1 cellular context compared by ENCODE assay signal in the genomic region with DNA sequence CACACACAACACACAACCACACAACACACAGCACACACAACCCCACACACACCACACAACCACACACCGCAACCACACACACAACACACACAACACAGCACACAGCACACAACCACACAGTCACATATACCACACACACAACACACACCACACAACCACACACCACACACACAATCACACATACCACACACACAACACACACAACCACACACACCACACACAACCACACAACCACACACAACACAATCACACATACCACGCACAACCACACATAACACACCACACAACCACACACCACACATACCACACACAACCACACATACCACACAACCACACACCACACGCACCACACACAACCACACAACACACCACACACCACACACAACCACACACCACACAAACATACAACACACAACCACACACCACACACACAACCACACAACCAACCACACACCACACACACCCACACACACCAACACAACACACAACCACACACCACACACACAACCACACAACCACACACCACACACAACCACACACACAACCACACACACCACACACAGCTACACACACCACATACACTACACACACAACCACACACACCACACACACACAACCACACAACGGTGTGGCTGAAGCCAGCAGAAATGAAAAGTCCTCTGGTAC.
A peak's percentile ranks its signal among the peaks of the same experiment; 100 is the strongest.
TF ChIP-seq lines count a peak whose summit lies in the region.

No MANE protein-coding gene starts in this region.

TF ChIP-seq in K562, 482 proteins besides CTCF, POLR2A, EP300 and RAD21 (continued from another document and continues in another):
- TF ChIP-seq, protein P1, sequence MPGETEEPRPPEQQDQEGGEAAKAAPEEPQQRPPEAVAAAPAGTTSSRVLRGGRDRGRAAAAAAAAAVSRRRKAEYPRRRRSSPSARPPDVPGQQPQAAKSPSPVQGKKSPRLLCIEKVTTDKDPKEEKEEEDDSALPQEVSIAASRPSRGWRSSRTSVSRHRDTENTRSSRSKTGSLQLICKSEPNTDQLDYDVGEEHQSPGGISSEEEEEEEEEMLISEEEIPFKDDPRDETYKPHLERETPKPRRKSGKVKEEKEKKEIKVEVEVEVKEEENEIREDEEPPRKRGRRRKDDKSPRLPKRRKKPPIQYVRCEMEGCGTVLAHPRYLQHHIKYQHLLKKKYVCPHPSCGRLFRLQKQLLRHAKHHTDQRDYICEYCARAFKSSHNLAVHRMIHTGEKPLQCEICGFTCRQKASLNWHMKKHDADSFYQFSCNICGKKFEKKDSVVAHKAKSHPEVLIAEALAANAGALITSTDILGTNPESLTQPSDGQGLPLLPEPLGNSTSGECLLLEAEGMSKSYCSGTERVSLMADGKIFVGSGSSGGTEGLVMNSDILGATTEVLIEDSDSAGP (CRISPR knock-in tag; IDR thresholded peaks at IDR 0.05), result peak; percentile 77; the same call in 1 of the 2 replicates
- TF ChIP-seq CBFB (CRISPR knock-in tag; IDR thresholded peaks at IDR 0.05) (no peak; the same call in 1 of the 2 replicates), ZNF224 (CRISPR knock-in tag; IDR thresholded peaks at IDR 0.05) (peak; percentile 61; the same call in 1 of the 2 replicates), ZNF263 (CRISPR knock-in tag; IDR thresholded peaks at IDR 0.05; ENCODE audit: borderline replicate concordance) (peak; percentile 73), GATA2 (CRISPR knock-in tag; IDR thresholded peaks at IDR 0.05) (no peak), ZBTB40 (IDR thresholded peaks at IDR 0.05) (no peak), ZBTB40 (CRISPR knock-in tag; IDR thresholded peaks at IDR 0.05) (peak; percentile 35; the same call in 1 of the 2 replicates), SMARCE1 (IDR thresholded peaks at IDR 0.05) (0 out of 2 replicates have a peak, but pooled peaks have one; percentile 18), ZNF277 (CRISPR knock-in tag; IDR thresholded peaks at IDR 0.05; ENCODE audit: borderline replicate concordance) (no peak), JUN (IDR thresholded peaks at IDR 0.05; ENCODE audit: borderline replicate concordance, low read depth, low read length) (no peak), JUN (CRISPR knock-in tag; IDR thresholded peaks at IDR 0.05; ENCODE audit: borderline replicate concordance) (no peak), CHD4 (IDR thresholded peaks at IDR 0.05; ENCODE audit: insufficient read depth, insufficient replicate concordance, low read depth, low read length, poor library complexity, severe bottlenecking) (peak; percentile 91), CBX3 (IDR thresholded peaks at IDR 0.05; ENCODE audit: borderline replicate concordance in 1 of 2, low read length in 2 of 2) (peak in 1 of 2 experiments; percentile 12; a peak in 2 of 3 replicates), OTX1 (CRISPR knock-in tag; IDR thresholded peaks at IDR 0.05) (peak; percentile 16; the same call in 1 of the 2 replicates), CEBPG (CRISPR knock-in tag; IDR thresholded peaks at IDR 0.05) (no peak), CEBPG (tag; conservative IDR thresholded peaks at IDR 0.05 in 1 of 2, IDR thresholded peaks at IDR 0.05 in 1 of 2) (no peak), ARID4B (CRISPR knock-in tag; IDR thresholded peaks at IDR 0.05) (peak; percentile 8; the same call in 1 of the 2 replicates), RBBP5 (IDR thresholded peaks at IDR 0.05; ENCODE audit: borderline replicate concordance, insufficient read depth, low read length, poor library complexity, severe bottlenecking) (no peak), FOXK1 (CRISPR knock-in tag; IDR thresholded peaks at IDR 0.05; ENCODE audit: borderline replicate concordance) (peak; percentile 77; the same call in 1 of the 2 replicates), ZNF57 (CRISPR knock-in tag; IDR thresholded peaks at IDR 0.05) (no peak), SREBF1 (IDR thresholded peaks at IDR 0.05; ENCODE audit: borderline replicate concordance, low read depth, low read length) (no peak), ARID1B (IDR thresholded peaks at IDR 0.05) (peak; percentile 46), HLTF (IDR thresholded peaks at IDR 0.05) (peak; percentile 56; the same call in 1 of the 2 replicates), NR2C2 (CRISPR knock-in tag; IDR thresholded peaks at IDR 0.05) (peak; percentile 51), NR2C2 (tag; IDR thresholded peaks at IDR 0.05) (no peak), BCOR (IDR thresholded peaks at IDR 0.05) (peak; percentile 33; the same call in 1 of the 2 replicates)
- TF ChIP-seq, protein P2, sequence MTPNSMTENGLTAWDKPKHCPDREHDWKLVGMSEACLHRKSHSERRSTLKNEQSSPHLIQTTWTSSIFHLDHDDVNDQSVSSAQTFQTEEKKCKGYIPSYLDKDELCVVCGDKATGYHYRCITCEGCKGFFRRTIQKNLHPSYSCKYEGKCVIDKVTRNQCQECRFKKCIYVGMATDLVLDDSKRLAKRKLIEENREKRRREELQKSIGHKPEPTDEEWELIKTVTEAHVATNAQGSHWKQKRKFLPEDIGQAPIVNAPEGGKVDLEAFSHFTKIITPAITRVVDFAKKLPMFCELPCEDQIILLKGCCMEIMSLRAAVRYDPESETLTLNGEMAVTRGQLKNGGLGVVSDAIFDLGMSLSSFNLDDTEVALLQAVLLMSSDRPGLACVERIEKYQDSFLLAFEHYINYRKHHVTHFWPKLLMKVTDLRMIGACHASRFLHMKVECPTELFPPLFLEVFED (CRISPR knock-in tag; conservative IDR thresholded peaks at IDR 0.05), result peak; percentile 43; the same call in 1 of the 2 replicates
- TF ChIP-seq, protein P3, sequence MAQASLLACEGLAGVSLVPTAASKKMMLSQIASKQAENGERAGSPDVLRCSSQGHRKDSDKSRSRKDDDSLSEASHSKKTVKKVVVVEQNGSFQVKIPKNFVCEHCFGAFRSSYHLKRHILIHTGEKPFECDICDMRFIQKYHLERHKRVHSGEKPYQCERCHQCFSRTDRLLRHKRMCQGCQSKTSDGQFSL (CRISPR knock-in tag; IDR thresholded peaks at IDR 0.05), result peak; percentile 74
- TF ChIP-seq, protein P3 (tag; IDR thresholded peaks at IDR 0.05), result no peak
- TF ChIP-seq, protein P4, sequence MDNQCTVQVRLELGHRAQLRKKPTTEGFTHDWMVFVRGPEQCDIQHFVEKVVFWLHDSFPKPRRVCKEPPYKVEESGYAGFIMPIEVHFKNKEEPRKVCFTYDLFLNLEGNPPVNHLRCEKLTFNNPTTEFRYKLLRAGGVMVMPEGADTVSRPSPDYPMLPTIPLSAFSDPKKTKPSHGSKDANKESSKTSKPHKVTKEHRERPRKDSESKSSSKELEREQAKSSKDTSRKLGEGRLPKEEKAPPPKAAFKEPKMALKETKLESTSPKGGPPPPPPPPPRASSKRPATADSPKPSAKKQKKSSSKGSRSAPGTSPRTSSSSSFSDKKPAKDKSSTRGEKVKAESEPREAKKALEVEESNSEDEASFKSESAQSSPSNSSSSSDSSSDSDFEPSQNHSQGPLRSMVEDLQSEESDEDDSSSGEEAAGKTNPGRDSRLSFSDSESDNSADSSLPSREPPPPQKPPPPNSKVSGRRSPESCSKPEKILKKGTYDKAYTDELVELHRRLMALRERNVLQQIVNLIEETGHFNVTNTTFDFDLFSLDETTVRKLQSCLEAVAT (IDR thresholded peaks at IDR 0.05), result peak; percentile 37 to 86; a peak in 3 of 4 replicates
